ENCODE assay signal across 20 cellular contexts in the genomic region with DNA sequence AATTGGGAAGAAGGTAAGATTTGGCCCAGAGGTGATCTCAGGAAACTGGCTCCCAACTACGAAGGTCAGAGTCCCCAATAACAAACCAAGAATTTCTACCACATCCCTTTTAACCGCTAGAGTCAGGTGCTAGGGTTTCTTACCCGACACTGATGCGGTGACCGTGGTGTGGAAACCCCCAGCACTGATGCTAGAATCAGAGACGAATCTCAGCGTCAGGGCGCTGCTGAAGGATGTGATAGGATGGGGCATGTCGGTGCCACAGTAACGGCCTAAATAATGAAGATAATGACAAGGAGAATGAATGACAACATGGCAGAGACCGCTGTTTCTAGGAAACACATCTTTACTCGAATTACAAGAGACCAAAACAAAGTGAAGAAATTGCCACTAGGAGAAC.
DNase-seq lines count a peak whose midpoint lies in the region; ATAC-seq, FAIRE-seq and TF ChIP-seq lines count a peak whose summit lies in the region.
"Had no signal": no experiment of that assay in that cellular context is flagged by ENCODE, and none has a peak within 500 bp of the region (broad histone marks: within the 10 kb centered on the region; RNA-seq: fewer than 3 reads in every experiment).

No MANE protein-coding gene starts in this region.

- POLR2A ChIA-PET in GM12878 (lab: Charles Lee): no interaction called here

- CTCF ChIA-PET in GM12878 (lab: Yijun Ruan, JAX): no interaction called here

- no peak overlapping the region for H3K27ac ChIP-seq in GM12878 (ENCODE audit: control insufficient read depth, insufficient read depth)
- H3K27ac ChIP-seq: ovary had no signal

- H3K4me2 ChIP-seq in GM12878 (ENCODE audit: control insufficient read depth, insufficient read depth): no peak overlapping the region

- no peak for TF ChIP-seq RAD21 in GM12878 (IDR thresholded peaks at IDR 0.05; ENCODE audit: insufficient read depth, low read depth, low read length)

- SMC1A ChIA-PET in GM12878 (lab: Charles Lee; ENCODE audit: uncharacterized antibody, unreplicated experiment): no interaction called here

- H3K27me3 ChIP-seq in GM12878 (replicated peaks in 1 of 2; ENCODE audit: control insufficient read depth in 2 of 2, insufficient read depth in 2 of 2, low read length in 1 of 2): no peaks in the 10 kb centered on the region
- H3K27me3 ChIP-seq: MG63, ovary had no signal

- TF ChIP-seq POLR2A in GM12878 (IDR thresholded peaks at IDR 0.05; ENCODE audit: low read depth, low read length): no peak

- intact Hi-C loops in GM12878 (cut with micrococcal nuclease; ENCODE audit: unreplicated experiment): no loop called here

- TF ChIP-seq CTCF in GM12878 (IDR thresholded peaks at IDR 0.05 in 2 of 3, conservative IDR thresholded peaks at IDR 0.05 in 1 of 3; ENCODE audit: control insufficient read depth in 2 of 3, extremely low read depth in 1 of 3, insufficient read depth in 1 of 3, low read depth in 3 of 3, low read length in 3 of 3): no peak

- ATAC-seq in GM12878 (peak; percentile 65), HG02610 (IDR thresholded peaks at IDR 0.05; ENCODE audit: unreplicated experiment) (no peak)
- ATAC-seq: left lobe of liver, mucosa of descending colon, sciatic nerve had no signal

- no peak overlapping the region for H3K4me3 ChIP-seq in GM12878
- H3K4me3 ChIP-seq: MG63, mucosa of descending colon, ovary had no signal

- H3K9me3 ChIP-seq in GM12878 (replicated peaks; ENCODE audit: control insufficient read depth, insufficient read depth, low read length): no peaks in the 10 kb centered on the region
- H3K9me3 ChIP-seq: MG63, mucosa of descending colon, ovary had no signal

- RAD21 ChIA-PET in GM12878 (lab: Charles Lee; ENCODE audit: unreplicated experiment): no interaction called here

- no peaks in the 10 kb centered on the region for H3K79me2 ChIP-seq in GM12878 (ENCODE audit: control insufficient read depth, insufficient read depth, low read length)

- in situ Hi-C loops in GM12878 (cut with MboI): no loop called here

- DNase-seq in stimulated activated CD4-positive, alpha-beta T cell treated with anti-CD3 and anti-CD28 coated beads, Interleukin-4, amount 100 ng/mL, for 24 hours: peak; percentile 6
- no peak for DNase-seq in stimulated activated CD4-positive, alpha-beta T cell treated with anti-CD3 and anti-CD28 coated beads, Interleukin-15, amount 100 ng/mL, for 24 hours
- DNase-seq in T-helper 9 cell: peak; percentile 42
- no peak for DNase-seq in GM12878 (ENCODE audit: low read depth, low spot score)
- peak; percentile 9 for DNase-seq in stimulated activated CD8-positive, alpha-beta memory T cell treated with anti-CD3 and anti-CD28 coated beads, Interleukin-4, amount 100 ng/mL, for 24 hours (ENCODE audit: low read depth)
- no peak for DNase-seq in SKM-1 treated with dmso at 0.1 percent for 144 hours (lab: John Stamatoyannopoulos, UW; ENCODE audit: unreplicated experiment)
- DNase-seq in NCI-H1694 (lab: John Stamatoyannopoulos, UW): no peak
- DNase-seq: GF-D8; MG63; mucosa of descending colon; NCI-H146; NCI-H345; NK-92 treated with Interleukin-12 subunit alpha and Interleukin-12 subunit beta, amount 100 ng/mL, for 24 hours; ovary; RPMI8226; stimulated activated CD4-positive, alpha-beta T cell treated with anti-CD3 and anti-CD28 coated beads, Interleukin-1b, Interleukin-23, amount 100 ng/mL, for 48 hours had no signal

- H3K9ac ChIP-seq in GM12878 (ENCODE audit: control insufficient read depth, insufficient read depth, low read length): no peak overlapping the region

- 46% methylated on average over 12 of the region's 12 CpGs for WGBS in GM12878 (ENCODE audit: insufficient coverage, insufficient replicate concordance, low lambda C conversion rate, missing lambda C conversion rate)

- no peak for TF ChIP-seq EP300 in GM12878 (IDR thresholded peaks at IDR 0.05; ENCODE audit: borderline replicate concordance in 1 of 2, control insufficient read depth in 1 of 2, low read depth in 2 of 2, low read length in 2 of 2)

- H2AFZ ChIP-seq in GM12878 (ENCODE audit: control insufficient read depth, low read depth, low read length): no peak overlapping the region

- H3K4me1 ChIP-seq in GM12878 (ENCODE audit: control insufficient read depth, insufficient read depth, low read length): no peaks in the 10 kb centered on the region

- H3K36me3 ChIP-seq in GM12878 (ENCODE audit: control insufficient read depth in 2 of 2, insufficient read depth in 2 of 2, low read length in 1 of 2): no peaks in the 10 kb centered on the region
- H3K36me3 ChIP-seq: MG63, ovary had no signal

- H4K20me1 ChIP-seq in GM12878 (ENCODE audit: control insufficient read depth, insufficient read depth): no peaks in the 10 kb centered on the region

- no peak for FAIRE-seq in GM12878 (lab: Jason Lieb, UNC)
- FAIRE-seq: GM12892 had no signal

- no TSS peak for BruUV-seq in GM12878 (replicated peaks; lab: Mats Ljungman, UMichigan)

TF ChIP-seq in GM12878, 131 proteins besides CTCF, POLR2A, EP300 and RAD21:
- TF ChIP-seq ATF3 (IDR thresholded peaks at IDR 0.05; ENCODE audit: borderline replicate concordance, extremely low read depth, low read depth, low read length): no peak
TF ChIP-seq in GM12878: peak in this region for 0.

Comparison
In these comparisons a context has a peak if more than half of its experiments do, and no peak if none do; other contexts are left out.
1. DNase-seq: peak in stimulated activated CD4-positive, alpha-beta T cell treated with anti-CD3 and anti-CD28 coated beads, Interleukin-4, amount 100 ng/mL, for 24 hours (single experiment), T-helper 9 cell (single experiment) and stimulated activated CD8-positive, alpha-beta memory T cell treated with anti-CD3 and anti-CD28 coated beads, Interleukin-4, amount 100 ng/mL, for 24 hours (single experiment); none in stimulated activated CD4-positive, alpha-beta T cell treated with anti-CD3 and anti-CD28 coated beads, Interleukin-15, amount 100 ng/mL, for 24 hours (single experiment), GM12878 (single experiment), SKM-1 treated with dmso at 0.1 percent for 144 hours (single experiment) and NCI-H1694 (single experiment).